In genomic region chr3:122052968-122053367, GRCh38 we compare ENCODE assay signal across 1 cellular context.
TF ChIP-seq lines count a peak whose summit lies in the region.

No MANE protein-coding gene starts in this region.

TF ChIP-seq in SK-N-SH treated with all-trans-retinoic acid at 6 μM for 48 hours, 23 proteins besides CTCF, POLR2A, EP300 and RAD21 (continued from another document):
- no peak for TF ChIP-seq ZNF70 (CRISPR knock-in tag; IDR thresholded peaks at IDR 0.05)
